ENCODE assay signal across 18 cellular contexts in the genomic region with DNA sequence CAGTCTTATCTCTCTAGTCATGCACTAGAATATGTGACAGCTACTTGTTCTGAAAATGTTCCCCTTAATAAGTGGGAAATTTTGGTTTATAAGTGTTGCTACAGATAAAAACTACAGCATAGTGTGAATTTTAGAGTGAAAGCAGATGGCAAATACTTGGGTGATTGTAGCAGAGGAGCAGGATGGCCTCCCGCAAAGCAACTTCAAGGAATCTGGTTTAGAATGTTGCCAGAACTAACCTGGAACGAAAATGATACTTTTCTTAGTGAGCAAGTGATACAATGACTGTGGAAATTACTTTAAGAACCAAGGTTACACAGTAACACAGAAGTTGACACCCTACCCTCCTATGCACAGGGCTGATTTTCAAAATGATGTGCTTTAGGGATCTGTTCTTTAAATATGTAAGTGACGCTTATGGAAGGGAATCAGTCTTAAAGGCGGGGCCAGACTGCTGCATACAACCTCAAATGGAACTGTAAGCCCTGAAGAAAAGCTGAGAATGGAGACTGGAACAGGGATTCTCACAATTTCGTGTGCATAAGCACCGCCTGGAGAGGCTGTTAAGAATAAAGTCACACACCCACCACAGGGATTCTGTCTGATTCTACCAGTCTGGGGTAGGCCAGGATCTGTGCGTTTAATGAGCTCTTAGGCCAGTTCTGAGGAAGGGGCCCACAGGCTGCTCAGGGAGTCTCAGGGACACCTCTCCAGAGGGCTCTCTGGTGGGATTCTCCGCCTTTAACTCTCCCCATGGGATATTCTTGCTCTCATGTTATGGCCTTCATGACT.
DNase-seq lines count a peak whose midpoint lies in the region; ATAC-seq and TF ChIP-seq lines count a peak whose summit lies in the region.
"Had no signal": no experiment of that assay in that cellular context is flagged by ENCODE, and none has a peak within 500 bp of the region (broad histone marks: within the 10 kb centered on the region; RNA-seq: fewer than 3 reads in every experiment).

No MANE protein-coding gene starts in this region.

- DNase-seq in AG10803 (ENCODE audit: low read depth) (peak; percentile 61), CD14-positive monocyte (ENCODE audit: low spot score) (no peak), BE2C (no peak), NCI-H2171 treated with DMSO at 0.1 percent for 48 hours (lab: John Stamatoyannopoulos, UW) (no peak)
- DNase-seq: activated CD8-positive, alpha-beta memory T cell treated with anti-CD3 and anti-CD28 coated beads, Interleukin-2, amount 50 U/mL, for 48 hours; AML-193; DMS79; HFFc6; mammary epithelial cell; NCI-H1436; occipital lobe; small intestine had no signal

- no peak for ATAC-seq in GM21390 (IDR thresholded peaks at IDR 0.05; ENCODE audit: unreplicated experiment)

- H3K9me3 ChIP-seq in HUES64 (ENCODE audit: insufficient read depth, low read depth, low read length) (no peaks in the 10 kb centered on the region), BE2C (no peaks in the 10 kb centered on the region)
- H3K9me3 ChIP-seq: gastroesophageal sphincter had no signal

- H3K27ac Mint-ChIP-seq in nephron (peak overlapping the region; percentile 15 to 75 (median 63)), CD14-positive monocyte (no peak overlapping the region)
- H3K27ac Mint-ChIP-seq: HFFc6 had no signal

- TF ChIP-seq CTCF in AG10803 (conservative IDR thresholded peaks at IDR 0.05; ENCODE audit: low read length) (no peak), nephron (IDR thresholded peaks at IDR 0.05; ENCODE audit: unreplicated experiment in 3 of 3) (no peak), CD14-positive monocyte (IDR thresholded peaks at IDR 0.05) (no peak), BE2C (IDR thresholded peaks at IDR 0.05; ENCODE audit: low read depth, low read length) (no peak)

- peaks cover 23% of the 10 kb centered on the region for H3K4me1 ChIP-seq in HUES64 (ENCODE audit: insufficient read depth, low read length)
- peaks cover 21% of the 10 kb centered on the region for H3K4me1 ChIP-seq in BE2C

- H3K27me3 ChIP-seq in HUES64 (ENCODE audit: insufficient read depth, low read length): no peaks in the 10 kb centered on the region
- H3K27me3 ChIP-seq in BE2C: no peaks in the 10 kb centered on the region
- H3K27me3 ChIP-seq: gastroesophageal sphincter had no signal

- no peak overlapping the region for H3K4me3 Mint-ChIP-seq in nephron
- H3K4me3 Mint-ChIP-seq in CD14-positive monocyte: no peak overlapping the region
- H3K4me3 Mint-ChIP-seq: HFFc6 had no signal

- H3K4me3 ChIP-seq in AG10803 (ENCODE audit: low read length) (no peak overlapping the region), HUES64 (ENCODE audit: low read length) (no peak overlapping the region), BE2C (ENCODE audit: low read depth, low read length) (no peak overlapping the region)
- H3K4me3 ChIP-seq: gastroesophageal sphincter had no signal

- H3K36me3 ChIP-seq in HUES64 (ENCODE audit: insufficient read depth, low read length) (no peaks in the 10 kb centered on the region; the same call in 1 of the 2 replicates), BE2C (peaks cover 15% of the 10 kb centered on the region)
- H3K36me3 ChIP-seq: gastroesophageal sphincter had no signal

- H3K36me3 Mint-ChIP-seq in nephron (ENCODE audit: low read depth) (peaks cover 19% of the 10 kb centered on the region), CD14-positive monocyte (peaks cover 61 to 73% of the 10 kb centered on the region in 2 donors)

- H3K27me3 Mint-ChIP-seq in nephron (ENCODE audit: low read depth) (no peaks in the 10 kb centered on the region), CD14-positive monocyte (ENCODE audit: low read depth in 3 of 3) (no peaks in the 10 kb centered on the region)

- intact Hi-C loops in CD14-positive monocyte (cut with micrococcal nuclease): no loop called here

- H3K9me3 Mint-ChIP-seq in nephron: no peaks in the 10 kb centered on the region
- H3K9me3 Mint-ChIP-seq in CD14-positive monocyte: no peaks in the 10 kb centered on the region
- H3K9me3 Mint-ChIP-seq: HFFc6 had no signal

- H3K27ac ChIP-seq in HUES64 (ENCODE audit: low read depth, low read length): 0 out of 2 replicates have a peak overlapping the region, but pooled peaks have one; percentile 22
- H3K27ac ChIP-seq in cingulate gyrus (ENCODE audit: low read depth, low read length): peak overlapping the region; percentile 15
- H3K27ac ChIP-seq: KMS-11 had no signal

- no peak overlapping the region for H3K9ac ChIP-seq in HUES64 (ENCODE audit: low read depth, low read length)
- H3K9ac ChIP-seq: KMS-11 had no signal

- peaks cover 56% of the 10 kb centered on the region for H3K4me1 Mint-ChIP-seq in nephron
- H3K4me1 Mint-ChIP-seq in CD14-positive monocyte: peaks cover 7% of the 10 kb centered on the region

- 81% methylated on average over 8 of the region's 8 CpGs for WGBS in HUES64

Comparison
In these comparisons a context has a peak if more than half of its experiments do, and no peak if none do; other contexts are left out.
1. H3K27ac Mint-ChIP-seq: peak in nephron (3 of 3); none in CD14-positive monocyte (0 of 7).